In the genomic region with DNA sequence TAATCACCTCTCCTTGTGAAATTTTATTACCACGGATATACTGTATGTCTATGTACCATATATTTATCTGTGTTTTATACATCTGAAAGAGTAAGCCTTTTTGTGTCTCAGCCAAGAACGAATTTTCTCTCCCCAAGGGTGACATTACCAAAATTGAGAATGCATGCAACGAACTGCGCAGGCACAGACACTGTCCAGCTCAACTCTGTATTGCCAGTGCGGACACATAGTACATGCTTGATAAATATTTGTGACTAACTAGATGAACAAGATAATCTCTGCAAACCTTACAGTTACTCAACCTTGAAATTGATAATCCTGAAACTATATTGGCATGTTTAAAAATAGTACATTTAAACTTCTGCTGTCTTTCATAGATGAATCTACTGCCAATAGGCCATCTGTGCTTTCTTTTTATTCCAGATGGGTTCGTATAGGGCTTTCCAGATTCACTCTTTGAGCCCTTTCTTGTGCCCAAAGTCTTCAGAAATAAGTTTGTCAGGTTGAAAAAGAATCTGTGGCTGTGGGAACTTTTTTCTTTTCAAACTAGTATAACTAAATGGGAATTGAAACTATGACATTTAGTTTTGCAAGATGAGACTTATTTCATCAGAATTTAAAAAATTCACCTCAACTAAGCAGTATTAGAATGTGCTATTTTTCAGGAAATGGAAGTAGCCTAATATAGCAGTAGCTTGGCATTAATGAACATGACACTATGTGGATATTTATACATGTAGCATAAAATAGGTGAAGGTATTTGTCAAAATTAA, we compare ENCODE assay signal across 11 cellular contexts. TPM values are rescaled to one million over a fixed set of nuclear protein-coding genes. Genes with fewer than 3 reads are reported as not detected.
DNase-seq lines count a peak whose midpoint lies in the region; ATAC-seq and TF ChIP-seq lines count a peak whose summit lies in the region.
"Had no signal": no experiment of that assay in that cellular context is flagged by ENCODE, and none has a peak within 500 bp of the region (broad histone marks: within the 10 kb centered on the region; RNA-seq: fewer than 3 reads in every experiment).

No MANE protein-coding gene starts in this region.

- intact Hi-C loops in MCF 10A (cut with micrococcal nuclease), result no loop called here

- peak overlapping the region; percentile 48 for H3K4me3 Mint-ChIP-seq in activated T-helper 17 cell treated with anti-CD3 and anti-CD28 coated beads, Interleukin-2, amount 50 U/mL, for 72 hours
- H3K4me3 Mint-ChIP-seq in MCF 10A (ENCODE audit: unreplicated experiment), result no peak overlapping the region

- H3K36me3 Mint-ChIP-seq in activated T-helper 17 cell treated with anti-CD3 and anti-CD28 coated beads, Interleukin-2, amount 50 U/mL, for 72 hours (ENCODE audit: low read depth), result peaks cover 6% of the 10 kb centered on the region
- peaks cover 5% of the 10 kb centered on the region for H3K36me3 Mint-ChIP-seq in MCF 10A (ENCODE audit: insufficient read depth, unreplicated experiment)

- H3K9me3 Mint-ChIP-seq in activated T-helper 17 cell treated with anti-CD3 and anti-CD28 coated beads, Interleukin-2, amount 50 U/mL, for 72 hours, result no peaks in the 10 kb centered on the region
- H3K9me3 Mint-ChIP-seq in MCF 10A (ENCODE audit: unreplicated experiment), result no peaks in the 10 kb centered on the region

- DNase-seq in middle frontal gyrus (ENCODE audit: extremely low spot score, low spot score) (no peak), DMS53 treated with DMSO at 0.1 percent for 48 hours (lab: John Stamatoyannopoulos, UW; ENCODE audit: unreplicated experiment) (no peak), amygdala (lab: John Stamatoyannopoulos, UW) (no peak), MCF 10A (ENCODE audit: unreplicated experiment) (no peak)
- DNase-seq: brain microvascular endothelial cell, DMS53, SK-N-SH had no signal

- POLR2A ChIA-PET in MCF 10A (lab: Yijun Ruan, JAX), result no interaction called here

- CTCF ChIA-PET in MCF 10A (lab: Yijun Ruan, JAX), result interaction anchor here (0.7 kb wide), 1 partner anchor 353 kb away, joined by 3 read pairs; no protein-coding TSS in a partner anchor

- no peak for TF ChIP-seq CTCF in MCF 10A (IDR thresholded peaks at IDR 0.05; ENCODE audit: unreplicated experiment)

- no TSS peak for BruUV-seq in MCF 10A (replicated peaks; lab: Mats Ljungman, UMichigan)

- peak overlapping the region; percentile 92 for H3K27ac Mint-ChIP-seq in activated T-helper 17 cell treated with anti-CD3 and anti-CD28 coated beads, Interleukin-2, amount 50 U/mL, for 72 hours
- H3K27ac Mint-ChIP-seq in MCF 10A (ENCODE audit: low read depth, unreplicated experiment), result no peak overlapping the region

- H3K4me1 Mint-ChIP-seq in activated T-helper 17 cell treated with anti-CD3 and anti-CD28 coated beads, Interleukin-2, amount 50 U/mL, for 72 hours, result peaks cover 42% of the 10 kb centered on the region
- H3K4me1 Mint-ChIP-seq in MCF 10A (ENCODE audit: insufficient read depth, unreplicated experiment), result peaks cover 2% of the 10 kb centered on the region

- H3K27me3 Mint-ChIP-seq in activated T-helper 17 cell treated with anti-CD3 and anti-CD28 coated beads, Interleukin-2, amount 50 U/mL, for 72 hours, result no peaks in the 10 kb centered on the region
- H3K27me3 Mint-ChIP-seq in MCF 10A (ENCODE audit: insufficient read depth, unreplicated experiment), result no peaks in the 10 kb centered on the region

- peak; percentile 57 for ATAC-seq in GM18502 (IDR thresholded peaks at IDR 0.05; ENCODE audit: poor library complexity, unreplicated experiment)
- ATAC-seq in GM19395 (IDR thresholded peaks at IDR 0.05; ENCODE audit: unreplicated experiment), result peak; percentile 45
- peak; percentile 37 for ATAC-seq in HG03064 (IDR thresholded peaks at IDR 0.05; ENCODE audit: low read depth, unreplicated experiment)
- no peak for ATAC-seq in activated T-helper 17 cell treated with anti-CD3 and anti-CD28 coated beads, Interleukin-2, amount 50 U/mL, for 72 hours (replicated peaks)

RNA-seq across cellular contexts. Expression of gene DTHD1, which starts 38.9 kb away (rescaled TPM):
- total RNA-seq in activated T-helper 17 cell treated with anti-CD3 and anti-CD28 coated beads, Interleukin-2, amount 50 U/mL, for 72 hours, result under 1 TPM; 0.74 to 0.99 TPM
- not detected in 2 replicates for total RNA-seq in MCF 10A (2022)
